ENCODE assay signal across 21 cellular contexts in the genomic region with DNA sequence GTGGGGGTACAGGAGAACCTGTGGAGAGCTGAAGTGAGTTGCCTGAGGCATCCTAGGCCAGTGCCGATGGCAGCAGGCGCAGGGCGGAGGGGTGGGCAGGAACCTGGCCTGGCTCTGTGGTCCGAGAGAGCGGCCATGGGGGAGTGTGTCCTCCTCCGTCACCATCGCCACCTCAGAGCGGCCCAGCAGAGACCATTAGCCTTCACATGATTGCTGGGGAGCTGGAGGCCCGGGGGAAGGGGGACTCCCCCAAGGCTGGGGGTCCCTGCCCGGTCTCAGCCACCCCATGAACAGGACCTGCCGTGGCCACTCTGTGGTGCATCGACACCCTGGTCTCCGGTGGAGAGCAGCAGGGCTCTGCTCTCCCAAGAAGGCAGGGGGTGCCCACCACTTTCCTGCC. TPM values are rescaled to one million over a fixed set of nuclear protein-coding genes. Genes with fewer than 3 reads are reported as not detected.
DNase-seq lines count a peak whose midpoint lies in the region; ATAC-seq and TF ChIP-seq lines count a peak whose summit lies in the region.
"Had no signal": no experiment of that assay in that cellular context is flagged by ENCODE, and none has a peak within 500 bp of the region (broad histone marks: within the 10 kb centered on the region; RNA-seq: fewer than 3 reads in every experiment).

No MANE protein-coding gene starts in this region.

- H4K8ac ChIP-seq in neuronal stem cell (ENCODE audit: low read depth, low read length), result no peak overlapping the region

- no peak overlapping the region for H3K27ac Mint-ChIP-seq in activated T-helper 1 cell treated with anti-CD3 and anti-CD28 coated beads, Interleukin-12 subunit alpha, Interleukin-12 subunit beta, Interleukin-2, Interleukin-4 antibody, amounts not matched to agents 30 ng/mL and 10 ng/mL and 1 ng/mL, durations not matched to agents 14 hours and 24 hours and 36 hours

- H3K18ac ChIP-seq in neuronal stem cell (ENCODE audit: low read length), result peak overlapping the region; percentile 13

- H3K79me1 ChIP-seq in neuronal stem cell (ENCODE audit: low read depth, low read length), result no peaks in the 10 kb centered on the region

- H3K4me1 ChIP-seq in SK-N-SH (ENCODE audit: control insufficient read depth in 1 of 2, insufficient read depth in 2 of 2, low read depth in 1 of 2, low read length in 1 of 2) (peaks cover 32 to 44% of the 10 kb centered on the region in 2 experiments; a peak in 3 of 4 replicates), PC-3 (ENCODE audit: insufficient read depth, low read length) (peaks cover 58% of the 10 kb centered on the region), colonic mucosa (peaks cover 17% of the 10 kb centered on the region), neuronal stem cell (ENCODE audit: control insufficient read depth in 2 of 2, insufficient read depth in 1 of 2, low read depth in 1 of 2, low read length in 2 of 2) (no peaks in the 10 kb centered on the region)
- H3K4me1 ChIP-seq: HAP-1 had no signal

- H2AK5ac ChIP-seq in neuronal stem cell (ENCODE audit: low read depth, low read length), result peak overlapping the region; percentile 2

- H3K14ac ChIP-seq in neuronal stem cell (ENCODE audit: low read length), result no peak overlapping the region

- H3K9me3 Mint-ChIP-seq in activated T-helper 1 cell treated with anti-CD3 and anti-CD28 coated beads, Interleukin-12 subunit alpha, Interleukin-12 subunit beta, Interleukin-2, Interleukin-4 antibody, amounts not matched to agents 30 ng/mL and 10 ng/mL and 1 ng/mL, durations not matched to agents 14 hours and 24 hours and 36 hours, result no peaks in the 10 kb centered on the region
- H3K9me3 Mint-ChIP-seq: CD4-positive, CD25-positive, alpha-beta regulatory T cell; CD8-positive, alpha-beta memory T cell had no signal

- H3K23ac ChIP-seq in neuronal stem cell (ENCODE audit: low read depth, low read length, poor library complexity), result no peak overlapping the region

- H4K20me1 ChIP-seq in SK-N-SH (ENCODE audit: insufficient read depth) (no peaks in the 10 kb centered on the region), PC-3 (ENCODE audit: low read length) (no peaks in the 10 kb centered on the region)

- H3K4me3 Mint-ChIP-seq in activated T-helper 1 cell treated with anti-CD3 and anti-CD28 coated beads, Interleukin-12 subunit alpha, Interleukin-12 subunit beta, Interleukin-2, Interleukin-4 antibody, amounts not matched to agents 30 ng/mL and 10 ng/mL and 1 ng/mL, durations not matched to agents 14 hours and 24 hours and 36 hours, result no peak overlapping the region
- H3K4me3 Mint-ChIP-seq: CD4-positive, CD25-positive, alpha-beta regulatory T cell; CD8-positive, alpha-beta memory T cell had no signal

- no peaks in the 10 kb centered on the region for H3K9me2 ChIP-seq in SK-N-SH
- no peaks in the 10 kb centered on the region for H3K9me2 ChIP-seq in PC-3 (replicated peaks; ENCODE audit: low read length)

- no peaks in the 10 kb centered on the region for H3K4me1 Mint-ChIP-seq in activated T-helper 1 cell treated with anti-CD3 and anti-CD28 coated beads, Interleukin-12 subunit alpha, Interleukin-12 subunit beta, Interleukin-2, Interleukin-4 antibody, amounts not matched to agents 30 ng/mL and 10 ng/mL and 1 ng/mL, durations not matched to agents 14 hours and 24 hours and 36 hours (ENCODE audit: low read depth)
- H3K4me1 Mint-ChIP-seq: CD4-positive, CD25-positive, alpha-beta regulatory T cell; CD8-positive, alpha-beta memory T cell had no signal

- H3K36me3 ChIP-seq in SK-N-SH (replicated peaks in 1 of 2; ENCODE audit: control insufficient read depth in 1 of 2, insufficient read depth in 2 of 2, low read length in 1 of 2), result peaks cover 0 to 4% of the 10 kb centered on the region in 2 experiments
- H3K36me3 ChIP-seq in PC-3 (ENCODE audit: low read depth, low read length), result no peaks in the 10 kb centered on the region
- no peaks in the 10 kb centered on the region for H3K36me3 ChIP-seq in colonic mucosa
- peaks cover 2 to 41% of the 10 kb centered on the region in 2 donors for H3K36me3 ChIP-seq in neuronal stem cell (replicated peaks in 1 of 2; ENCODE audit: control insufficient read depth in 2 of 2, insufficient read depth in 2 of 2, low read length in 2 of 2)
- H3K36me3 ChIP-seq: HAP-1 had no signal

- no peak for TF ChIP-seq EP300 in SK-N-SH (IDR thresholded peaks at IDR 0.05; ENCODE audit: borderline replicate concordance in 1 of 2, low read depth in 1 of 2, low read length in 1 of 2)

- H3K9me3 ChIP-seq in SK-N-SH (no peaks in the 10 kb centered on the region), PC-3 (ENCODE audit: low read length) (no peaks in the 10 kb centered on the region), colonic mucosa (no peaks in the 10 kb centered on the region), neuronal stem cell (replicated peaks in 1 of 2; ENCODE audit: control insufficient read depth in 2 of 2, insufficient read depth in 1 of 2, low read depth in 1 of 2, low read length in 2 of 2) (no peaks in the 10 kb centered on the region)
- H3K9me3 ChIP-seq: HAP-1 had no signal

- peaks cover 10% of the 10 kb centered on the region; the same call in 1 of the 2 replicates for H3K79me2 ChIP-seq in SK-N-SH (ENCODE audit: insufficient read depth)
- no peaks in the 10 kb centered on the region for H3K79me2 ChIP-seq in PC-3 (ENCODE audit: low read length)

- H3K27ac ChIP-seq in SK-N-SH (ENCODE audit: low read depth in 2 of 2, low read length in 1 of 2) (peak overlapping the region in 1 of 2 experiments; percentile 82; a peak in 1 of 4 replicates), PC-3 (ENCODE audit: low read length) (no peak overlapping the region), colonic mucosa (peak overlapping the region; percentile 9), neuronal stem cell (replicated peaks; ENCODE audit: low read length) (no peak overlapping the region)
- H3K27ac ChIP-seq: 22Rv1, HL-60 had no signal

- ATAC-seq in SK-N-SH treated with all-trans-retinoic acid at 6 μM for 48 hours (no peak), PC-3 (no peak), HG02852 (IDR thresholded peaks at IDR 0.05; ENCODE audit: unreplicated experiment) (no peak)
- ATAC-seq: K562 had no signal

- no peaks in the 10 kb centered on the region for H3K27me3 Mint-ChIP-seq in activated T-helper 1 cell treated with anti-CD3 and anti-CD28 coated beads, Interleukin-12 subunit alpha, Interleukin-12 subunit beta, Interleukin-2, Interleukin-4 antibody, amounts not matched to agents 30 ng/mL and 10 ng/mL and 1 ng/mL, durations not matched to agents 14 hours and 24 hours and 36 hours (ENCODE audit: insufficient read depth)
- H3K27me3 Mint-ChIP-seq: CD8-positive, alpha-beta memory T cell had no signal

- peaks cover 16% of the 10 kb centered on the region for H3F3A ChIP-seq in SK-N-SH (replicated peaks; ENCODE audit: insufficient read depth)
- no peaks in the 10 kb centered on the region for H3F3A ChIP-seq in PC-3 (ENCODE audit: low read length, unreplicated experiment)

- H3K4ac ChIP-seq in neuronal stem cell (ENCODE audit: low read length), result no peak overlapping the region

- intact Hi-C loops in PC-3 (cut with micrococcal nuclease), result no loop called here
- intact Hi-C loops in colonic mucosa (cut with DNase I), result no loop called here
- intact Hi-C loops in activated T-helper 1 cell treated with anti-CD3 and anti-CD28 coated beads, Interleukin-12 subunit alpha, Interleukin-12 subunit beta, Interleukin-2, Interleukin-4 antibody, amounts not matched to agents 30 ng/mL and 10 ng/mL and 1 ng/mL, durations not matched to agents 14 hours and 24 hours and 36 hours (cut with micrococcal nuclease), result no loop called here

- H3K27me3 ChIP-seq in SK-N-SH (ENCODE audit: insufficient read depth) (no peaks in the 10 kb centered on the region), PC-3 (ENCODE audit: low read length) (no peaks in the 10 kb centered on the region), colonic mucosa (no peaks in the 10 kb centered on the region), neuronal stem cell (ENCODE audit: control insufficient read depth in 3 of 3, insufficient read depth in 3 of 3, low read depth in 1 of 3, low read length in 3 of 3) (no peaks in the 10 kb centered on the region)

- peak overlapping the region; percentile 57 for H2BK5ac ChIP-seq in neuronal stem cell (ENCODE audit: low read length)

- H3K4me3 ChIP-seq in SK-N-SH (ENCODE audit: low read depth in 2 of 2, low read length in 1 of 2) (no peak overlapping the region), PC-3 (ENCODE audit: low read length) (no peak overlapping the region), colonic mucosa (no peak overlapping the region), neuronal stem cell (ENCODE audit: low read length in 2 of 2) (no peak overlapping the region)
- H3K4me3 ChIP-seq: HAP-1, K562 had no signal

- no peak for TF ChIP-seq CTCF in SK-N-SH (IDR thresholded peaks at IDR 0.05)
- no peak for TF ChIP-seq CTCF in PC-3 (conservative IDR thresholded peaks at IDR 0.05; ENCODE audit: low read depth, low read length)
- no peak for TF ChIP-seq CTCF in colonic mucosa (IDR thresholded peaks at IDR 0.05)

- H4K91ac ChIP-seq in neuronal stem cell (ENCODE audit: low read depth, low read length, poor library complexity), result no peak overlapping the region

- no peak for TF ChIP-seq RAD21 in SK-N-SH (IDR thresholded peaks at IDR 0.05; ENCODE audit: low read length)

- no peaks in the 10 kb centered on the region for H3K36me3 Mint-ChIP-seq in activated T-helper 1 cell treated with anti-CD3 and anti-CD28 coated beads, Interleukin-12 subunit alpha, Interleukin-12 subunit beta, Interleukin-2, Interleukin-4 antibody, amounts not matched to agents 30 ng/mL and 10 ng/mL and 1 ng/mL, durations not matched to agents 14 hours and 24 hours and 36 hours (ENCODE audit: low read depth)
- H3K36me3 Mint-ChIP-seq: CD4-positive, CD25-positive, alpha-beta regulatory T cell; CD8-positive, alpha-beta memory T cell had no signal

- H2BK12ac ChIP-seq in neuronal stem cell (ENCODE audit: low read length), result no peak overlapping the region

- WGBS in SK-N-SH (ENCODE audit: low lambda C conversion rate), result 80% methylated on average over 1 of the region's 13 CpGs
- WGBS in neuronal stem cell (ENCODE audit: extremely low coverage in 2 of 2, insufficient read length in 2 of 2, insufficient replicate concordance in 1 of 2), 2 donors, result no CpG with 5 or more reads among the region's 13 CpGs

- H2BK120ac ChIP-seq in neuronal stem cell (ENCODE audit: low read depth, low read length), result no peak overlapping the region

- H2AFZ ChIP-seq in SK-N-SH (ENCODE audit: low read depth) (no peak overlapping the region), PC-3 (ENCODE audit: low read length) (no peak overlapping the region), neuronal stem cell (ENCODE audit: low read length) (no peak overlapping the region)

- CTCF ChIA-PET in SK-N-SH (lab: Yijun Ruan, JAX) (interaction anchor here (0.7 to 8.8 kb wide), 10 partner anchors 8 to 187 kb away, joined by 3 to 78 read pairs (median 9); partner anchors contain the start of gene MYO7A), PC-3 (lab: Charles Lee) (interaction anchor here (1.9 kb wide), 1 partner anchor 16 kb away, joined by 5 read pairs; no protein-coding TSS in a partner anchor)

- 0 out of 2 replicates have a peak overlapping the region, but pooled peaks have one; percentile 68 for H3K4me2 ChIP-seq in SK-N-SH
- peak overlapping the region; percentile 20 for H3K4me2 ChIP-seq in PC-3 (ENCODE audit: low read length)
- H3K4me2 ChIP-seq in neuronal stem cell (ENCODE audit: insufficient read depth, low read length, poor library complexity, severe bottlenecking), result no peak overlapping the region

- POLR2A ChIA-PET in SK-N-SH (lab: Yijun Ruan, JAX), result interaction anchor here (1.0 kb wide), 1 partner anchor 33 kb away, joined by 3 read pairs; no protein-coding TSS in a partner anchor
- POLR2A ChIA-PET in PC-3 (lab: Charles Lee; ENCODE audit: unreplicated experiment), result no interaction called here

- BruUV-seq in PC-3 (replicated peaks; lab: Mats Ljungman, UMichigan), result no TSS peak

- no peak overlapping the region for H2BK15ac ChIP-seq in neuronal stem cell (ENCODE audit: low read length)

- DNase-seq in SK-N-SH (no peak), PC-3 (no peak), colonic mucosa (no peak), neuronal stem cell (ENCODE audit: low spot score) (no peak)
- DNase-seq in activated CD4-positive, alpha-beta T cell treated with anti-CD3 and anti-CD28 coated beads, Interleukin-2, amount 50 U/mL, for 1 hour, result no peak
- no peak for DNase-seq in activated T-helper 1 cell treated with anti-CD3 and anti-CD28 coated beads, Interleukin-12 subunit alpha, Interleukin-12 subunit beta, Interleukin-2, Interleukin-4 antibody, amounts not matched to agents 30 ng/mL and 10 ng/mL and 1 ng/mL, durations not matched to agents 14 hours and 24 hours and 36 hours (ENCODE audit: low spot score)
- DNase-seq: CD4-positive, CD25-positive, alpha-beta regulatory T cell; CD8-positive, alpha-beta memory T cell; COR-L47; GDM1; IMR-90 had no signal

- H3K9ac ChIP-seq in SK-N-SH, result no peak overlapping the region
- no peak overlapping the region for H3K9ac ChIP-seq in PC-3 (ENCODE audit: low read length)
- H3K9ac ChIP-seq in colonic mucosa (ENCODE audit: low read depth in 2 of 2, low read length in 2 of 2), result no peak overlapping the region
- peak overlapping the region; percentile 0 for H3K9ac ChIP-seq in neuronal stem cell (ENCODE audit: low read depth, low read length, poor library complexity)

RNA-seq across cellular contexts. Expression of gene OMP, which starts 4.1 kb away (rescaled TPM):
- polyA plus RNA-seq in SK-N-SH (2012; rRNA removed), result 0.20 TPM in 1 of 2 replicates, not detected in the other
- 0.23 TPM in 1 of 2 replicates, not detected in the other for polyA plus RNA-seq in SK-N-SH (2012; cell fraction: cytosol; rRNA removed)
- 1.5 TPM in 2 replicates for polyA plus RNA-seq in SK-N-SH (2012; cell fraction: nucleus; rRNA removed)
- not detected in 2 replicates for total RNA-seq in PC-3 (2014; rRNA removed)
- 10 to 100 TPM in 1 of 2 donors, 1 to 10 TPM in 1; 7.5 to 16.8 TPM for total RNA-seq in colonic mucosa
- not detected for polyA plus RNA-seq in neuronal stem cell (2013, experiment 1 of 2)
- not detected for polyA plus RNA-seq in neuronal stem cell (2013, experiment 2 of 2)
- not detected in 2 replicates for total RNA-seq in activated T-helper 1 cell treated with anti-CD3 and anti-CD28 coated beads, Interleukin-12 subunit alpha, Interleukin-12 subunit beta, Interleukin-2, Interleukin-4 antibody, amounts not matched to agents 30 ng/mL and 10 ng/mL and 1 ng/mL, durations not matched to agents 14 hours and 24 hours and 36 hours
- total RNA-seq: A673; CD4-positive, CD25-positive, alpha-beta regulatory T cell; CD8-positive, alpha-beta memory T cell; Daoy; H4; IMR-90; K562 had no signal
- polyA plus RNA-seq: AG04450; CD4-positive, CD25-positive, alpha-beta regulatory T cell; CD8-positive, alpha-beta memory T cell; K562 had no signal

RNA-seq across cellular contexts. Expression of gene MYO7A, which starts 21.3 kb away (rescaled TPM):
- 0.08 and 0.11 TPM in 2 replicates for polyA plus RNA-seq in SK-N-SH (2012; rRNA removed)
- polyA plus RNA-seq in SK-N-SH (2012; cell fraction: cytosol; rRNA removed), result 0.03 and 0.04 TPM in 2 replicates
- polyA plus RNA-seq in SK-N-SH (2012; cell fraction: nucleus; rRNA removed), result 0.74 and 0.85 TPM in 2 replicates
- total RNA-seq in PC-3 (2014; rRNA removed) (0.66 and 1.2 TPM in 2 replicates), colonic mucosa (1 to 10 TPM; 3.8 to 4.1 TPM)
- polyA plus RNA-seq in neuronal stem cell (2013, experiment 1 of 2), result 0.71 TPM
- 0.60 TPM for polyA plus RNA-seq in neuronal stem cell (2013, experiment 2 of 2)
- 0.07 and 0.29 TPM in 2 replicates for total RNA-seq in activated T-helper 1 cell treated with anti-CD3 and anti-CD28 coated beads, Interleukin-12 subunit alpha, Interleukin-12 subunit beta, Interleukin-2, Interleukin-4 antibody, amounts not matched to agents 30 ng/mL and 10 ng/mL and 1 ng/mL, durations not matched to agents 14 hours and 24 hours and 36 hours
- total RNA-seq: A673, IMR-90 had no signal
- polyA plus RNA-seq: AG04450 had no signal

RNA-seq across cellular contexts. Expression of gene CAPN5, which starts 40.0 kb away (rescaled TPM):
- polyA plus RNA-seq in SK-N-SH (2012; rRNA removed), result 31.6 and 33.1 TPM in 2 replicates
- 10.2 and 17.6 TPM in 2 replicates for polyA plus RNA-seq in SK-N-SH (2012; cell fraction: cytosol; rRNA removed)
- polyA plus RNA-seq in SK-N-SH (2012; cell fraction: nucleus; rRNA removed), result 71.6 and 84.7 TPM in 2 replicates
- total RNA-seq in PC-3 (2014; rRNA removed) (6.3 and 7.7 TPM in 2 replicates), colonic mucosa (100 to 1,000 TPM; 258 to 267 TPM)
- polyA plus RNA-seq in neuronal stem cell (2013, experiment 1 of 2), result 7.6 TPM
- 8.0 TPM for polyA plus RNA-seq in neuronal stem cell (2013, experiment 2 of 2)
- total RNA-seq in activated T-helper 1 cell treated with anti-CD3 and anti-CD28 coated beads, Interleukin-12 subunit alpha, Interleukin-12 subunit beta, Interleukin-2, Interleukin-4 antibody, amounts not matched to agents 30 ng/mL and 10 ng/mL and 1 ng/mL, durations not matched to agents 14 hours and 24 hours and 36 hours, result 0.10 and 0.32 TPM in 2 replicates

Comparison
In these comparisons a context has a peak if more than half of its experiments do, and no peak if none do; other contexts are left out.
1. RNA of gene CAPN5, which starts 40.0 kb away (total RNA-seq): 258 to 267 TPM in colonic mucosa; 6.3 to 7.7 TPM in PC-3 and 0.10 to 0.32 TPM in activated T-helper 1 cell treated with anti-CD3 and anti-CD28 coated beads, Interleukin-12 subunit alpha, Interleukin-12 subunit beta, Interleukin-2, Interleukin-4 antibody, amounts not matched to agents 30 ng/mL and 10 ng/mL and 1 ng/mL, durations not matched to agents 14 hours and 24 hours and 36 hours; every median in the first group is over 10 times any median in the second.